ENCODE assay signal across 8 cellular contexts in the genomic region with DNA sequence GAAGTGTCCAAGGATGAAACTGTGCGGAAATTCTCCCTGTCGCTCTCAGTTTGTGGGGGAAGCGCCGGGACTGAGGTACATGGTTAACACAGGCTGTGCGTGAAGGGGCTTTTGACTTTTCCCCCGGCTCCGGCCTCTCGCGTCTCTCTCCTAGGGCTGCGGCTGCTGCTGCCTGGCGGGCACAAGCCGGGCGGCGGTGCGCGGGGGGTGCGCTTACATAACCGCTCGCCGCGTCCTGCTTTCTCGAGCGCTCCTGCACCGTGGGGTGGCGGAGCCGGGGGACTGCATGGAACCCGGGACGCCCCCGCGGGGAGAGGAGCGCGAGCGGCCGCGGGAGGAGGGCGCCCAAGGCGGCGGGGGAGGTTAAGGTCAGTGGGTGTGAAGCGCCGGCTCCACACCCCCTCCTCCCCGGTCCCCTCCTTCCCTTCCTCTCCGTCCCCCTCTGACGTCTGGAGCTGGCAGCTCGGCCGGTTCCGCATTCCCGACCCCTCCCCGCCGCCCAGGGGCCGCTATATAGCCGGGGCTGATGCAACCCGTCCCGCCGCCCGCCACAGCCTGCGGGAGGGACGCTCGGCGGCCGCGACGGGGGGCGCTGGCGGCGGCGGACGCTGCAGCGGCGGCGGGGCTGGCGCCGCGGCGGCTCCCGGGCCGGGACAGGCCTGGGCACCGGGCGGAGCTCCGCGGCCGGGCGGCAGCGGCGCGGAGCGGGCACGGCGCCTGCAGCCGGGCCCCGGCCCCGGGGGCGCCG. TPM values are rescaled to one million over a fixed set of nuclear protein-coding genes. Genes with fewer than 3 reads are reported as not detected.
DNase-seq lines count a peak whose midpoint lies in the region; ATAC-seq, FAIRE-seq and TF ChIP-seq lines count a peak whose summit lies in the region.

Gene JDP2, plus strand, starts transcription at position 541 of the 748 bp plus-strand sequence. CDS start 9,899 bp downstream, outside the sequence.

- peak within 1 kb of the TSS; percentile 78 to 89 for H3K27ac ChIP-seq in kidney (ENCODE audit: low read depth in 2 of 2, low read length in 2 of 2)
- H3K27ac ChIP-seq in spleen = peak within 1 kb of the TSS; percentile 84 to 94 (median 91)

- H3K27me3 ChIP-seq in spleen (replicated peaks in 1 of 7) = peaks cover 0 to 14% (median 0%) of the 10 kb centered on the region in 7 donors

- H3K4me3 ChIP-seq in NB4 (ENCODE audit: low read depth, low read length) (peak within 1 kb of the TSS; percentile 65), choroid plexus epithelial cell (ENCODE audit: low read depth, low read length) (peak within 1 kb of the TSS; percentile 74), kidney (ENCODE audit: low read length in 2 of 2) (peak within 1 kb of the TSS; percentile 65 to 72), spleen (peak within 1 kb of the TSS; percentile 45 to 87 (median 63))

- H3K9ac ChIP-seq in kidney (ENCODE audit: low read length in 2 of 2) = peak within 1 kb of the TSS; percentile 44 to 83

- DNase-seq in Daoy (ENCODE audit: low read depth) (peak; percentile 69), NB4 (ENCODE audit: low read depth) (peak; percentile 92), choroid plexus epithelial cell (ENCODE audit: low read depth) (peak; percentile 79), kidney (peak; percentile 97), spleen (peak; percentile 96), T1000 (lab: John Stamatoyannopoulos, UW) (no peak)
- peak; percentile 29 for DNase-seq in activated CD4-positive, alpha-beta T cell treated with anti-CD3 and anti-CD28 coated beads for 1 hour

- peaks cover 23 to 36% of the 10 kb centered on the region in 2 donors for H3K4me1 ChIP-seq in kidney (ENCODE audit: control insufficient read depth in 1 of 2, insufficient read depth in 1 of 2, low read depth in 1 of 2, low read length in 2 of 2)
- H3K4me1 ChIP-seq in spleen = peaks cover 14 to 63% (median 48%) of the 10 kb centered on the region in 6 donors

- H3K36me3 ChIP-seq in kidney (ENCODE audit: control insufficient read depth in 1 of 2, insufficient read depth in 2 of 2, low read length in 2 of 2) (peaks cover 0 to 10% of the 10 kb centered on the region in 2 donors), spleen (peaks cover 0 to 17% (median 7%) of the 10 kb centered on the region in 6 donors)

- TF ChIP-seq POLR2A in NB4 (IDR thresholded peaks at IDR 0.05; ENCODE audit: extremely low read depth, insufficient read length) (no peak), spleen (IDR thresholded peaks at IDR 0.05) (peak in 2 of 3 donors; percentile 62 to 67)

- TF ChIP-seq CTCF in NB4 (IDR thresholded peaks at IDR 0.05; ENCODE audit: low read depth, low read length) (no peak), choroid plexus epithelial cell (conservative IDR thresholded peaks at IDR 0.05; ENCODE audit: low read depth, low read length) (no peak), kidney (IDR thresholded peaks at IDR 0.05; ENCODE audit: borderline replicate concordance, extremely low read depth, insufficient read depth) (peak; percentile 15), spleen (IDR thresholded peaks at IDR 0.05 in 8 of 11, conservative IDR thresholded peaks at IDR 0.05 in 3 of 11) (peak in 8 of 11 experiments; percentile 15 to 46 (median 29))

- H3K9me3 ChIP-seq in kidney (ENCODE audit: control insufficient read depth in 1 of 2, low read length in 2 of 2) = no peaks in the 10 kb centered on the region
- H3K9me3 ChIP-seq in spleen = peaks cover 0 to 6% (median 4%) of the 10 kb centered on the region in 8 donors

- peak; percentile 38 for ATAC-seq in GM21737 (IDR thresholded peaks at IDR 0.05; ENCODE audit: unreplicated experiment)

- intact Hi-C loops in kidney (cut with DNase I) = no loop called here
- intact Hi-C loops in spleen (cut with DNase I; ENCODE audit: low total_unique reads) = loop anchor here (10.0 kb wide), 2 partner anchors 93 to 123 kb away; no protein-coding TSS in a partner anchor

- 0 to 1% (median 1%) methylated on average over 36 to 86 of the region's 93 CpGs for WGBS in spleen, 5 donors

- FAIRE-seq in kidney (lab: Jason Lieb, UNC) = no peak

RNA-seq across cellular contexts. Expression of gene JDP2, which starts in this region (rescaled TPM):
- 11.2 and 17.4 TPM in 2 replicates for total RNA-seq in Daoy (2014; rRNA removed; shearing (Covaris generic))
- total RNA-seq in kidney (33.4 TPM), spleen (100 to 1,000 TPM in 4 of 7 donors, 10 to 100 TPM in 3; 52.6 to 144 (median 123) TPM)
- polyA plus RNA-seq in kidney (ENCODE audit: insufficient read depth, low read depth, low replicate concordance) (20.1 TPM), spleen (10 to 100 TPM; 18.2 to 89.1 (median 32.2) TPM)

Comparison
In these comparisons a context has a peak if more than half of its experiments do, and no peak if none do; other contexts are left out.
1. CTCF ChIP-seq: peak in kidney (single experiment) and spleen (8 of 11); none in NB4 (single experiment) and choroid plexus epithelial cell (single experiment).
2. Peak in every context shown above with its lines, with median percentiles within 50 percentile points of each other: H3K4me3 ChIP-seq.